30 cellular contexts compared by ENCODE assay signal in genomic region chr22:22197993-22198402, GRCh38. TPM values are rescaled to one million over a fixed set of nuclear protein-coding genes. Genes with fewer than 3 reads are reported as not detected.
DNase-seq lines count a peak whose midpoint lies in the region; ATAC-seq and TF ChIP-seq lines count a peak whose summit lies in the region.
"Had no signal": no experiment of that assay in that cellular context is flagged by ENCODE, and none has a peak within 500 bp of the region (broad histone marks: within the 10 kb centered on the region; RNA-seq: fewer than 3 reads in every experiment).

No MANE protein-coding gene starts in this region.

- H2BK15ac ChIP-seq in neuronal stem cell (ENCODE audit: low read length): no peak overlapping the region

- DNase-seq in T-helper 17 cell (no peak), neuronal stem cell (ENCODE audit: low spot score) (no peak), dorsolateral prefrontal cortex (no peak), glutamatergic neuron (no peak), AML-193 (lab: John Stamatoyannopoulos, UW) (no peak), SKM-1 (lab: John Stamatoyannopoulos, UW; ENCODE audit: unreplicated experiment) (no peak)
- DNase-seq: Caco-2; CD8-positive, alpha-beta T cell; EL; GDM1; H7; NCI-H1417; NCI-H1694; NCI-H2029 treated with DMSO at 0.1 percent for 48 hours; NCI-H2227 treated with DMSO at 0.1 percent for 48 hours; NCI-H526 treated with DMSO at 0.1 percent for 48 hours; OCI-M1; Peyer's patch; SIG-M5; SK-N-SH had no signal

- no peaks in the 10 kb centered on the region for H4K20me1 ChIP-seq in BLaER1

- CTCF ChIA-PET in HEK293 (lab: Yijun Ruan, JAX): interaction anchor here (0.7 to 3.6 kb wide), 12 partner anchors 8 to 380 kb away, joined by 3 to 76 read pairs (median 4); no protein-coding TSS in a partner anchor

- no peak overlapping the region for H4K8ac ChIP-seq in neuronal stem cell (ENCODE audit: low read depth, low read length)

- no peak overlapping the region for H3K14ac ChIP-seq in neuronal stem cell (ENCODE audit: low read length)

- H3K27me3 Mint-ChIP-seq in T-helper 17 cell (peaks cover 56% of the 10 kb centered on the region), glutamatergic neuron (ENCODE audit: unreplicated experiment) (peaks cover 15% of the 10 kb centered on the region)

- H3K23ac ChIP-seq in neuronal stem cell (ENCODE audit: low read depth, low read length, poor library complexity): no peak overlapping the region

- peaks cover 77% of the 10 kb centered on the region for H3K4me1 ChIP-seq in BLaER1
- H3K4me1 ChIP-seq in HEK293 (ENCODE audit: control insufficient read depth, insufficient read depth, low read length): no peaks in the 10 kb centered on the region
- peaks cover 0 to 4% of the 10 kb centered on the region in 2 donors for H3K4me1 ChIP-seq in neuronal stem cell (ENCODE audit: control insufficient read depth in 2 of 2, insufficient read depth in 1 of 2, low read depth in 1 of 2, low read length in 2 of 2)
- H3K4me1 ChIP-seq: Caco-2 had no signal

- H3K9me3 ChIP-seq in BLaER1 (no peaks in the 10 kb centered on the region), HEK293 (ENCODE audit: control insufficient read depth, insufficient read depth, low read depth, low read length) (no peaks in the 10 kb centered on the region), T-helper 17 cell (ENCODE audit: control insufficient read depth, low read length, poor library complexity, severe bottlenecking) (no peaks in the 10 kb centered on the region), neuronal stem cell (replicated peaks in 1 of 2; ENCODE audit: control insufficient read depth in 2 of 2, insufficient read depth in 1 of 2, low read depth in 1 of 2, low read length in 2 of 2) (no peaks in the 10 kb centered on the region)
- H3K9me3 ChIP-seq: Caco-2, Peyer's patch, SK-N-SH had no signal

- no peak overlapping the region for H4K91ac ChIP-seq in neuronal stem cell (ENCODE audit: low read depth, low read length, poor library complexity)

- no peak overlapping the region for H2BK12ac ChIP-seq in neuronal stem cell (ENCODE audit: low read length)

- POLR2A ChIA-PET in HEK293 (lab: Yijun Ruan, JAX): no interaction called here

- intact Hi-C loops in dorsolateral prefrontal cortex (cut with DNase I): no loop called here

- H3K27ac ChIP-seq in BLaER1 (peak overlapping the region; percentile 94), HEK293 (ENCODE audit: extremely low read depth, low read depth, low read length) (no peak overlapping the region), neuronal stem cell (replicated peaks; ENCODE audit: low read length) (no peak overlapping the region), dorsolateral prefrontal cortex (no peak overlapping the region)
- H3K27ac ChIP-seq: C4-2B, Peyer's patch had no signal

- H3K4me3 ChIP-seq in BLaER1: no peak overlapping the region
- no peak overlapping the region for H3K4me3 ChIP-seq in HEK293 (ENCODE audit: low read depth, low read length)
- no peak overlapping the region for H3K4me3 ChIP-seq in neuronal stem cell (ENCODE audit: low read length in 2 of 2)
- H3K4me3 ChIP-seq in dorsolateral prefrontal cortex: no peak overlapping the region
- H3K4me3 ChIP-seq: GM12878, Peyer's patch had no signal

- H2BK5ac ChIP-seq in neuronal stem cell (ENCODE audit: low read length): no peak overlapping the region

- peaks cover 7% of the 10 kb centered on the region for H3K4me1 Mint-ChIP-seq in T-helper 17 cell
- H3K4me1 Mint-ChIP-seq in glutamatergic neuron (ENCODE audit: low read depth, unreplicated experiment): peaks cover 10% of the 10 kb centered on the region

- no peaks in the 10 kb centered on the region for H3K79me1 ChIP-seq in neuronal stem cell (ENCODE audit: low read depth, low read length)

- H3K9ac ChIP-seq in BLaER1 (0 out of 2 replicates have a peak overlapping the region, but pooled peaks have one; percentile 4), neuronal stem cell (ENCODE audit: low read depth, low read length, poor library complexity) (no peak overlapping the region)
- H3K9ac ChIP-seq: SK-N-SH had no signal

- peak overlapping the region; percentile 30 for H2AK5ac ChIP-seq in neuronal stem cell (ENCODE audit: low read depth, low read length)

- no peak overlapping the region for H2AFZ ChIP-seq in neuronal stem cell (ENCODE audit: low read length)

- no peak for ATAC-seq in T-helper 17 cell
- ATAC-seq: CD8-positive, alpha-beta T cell; GM12878; HepG2 had no signal

- H3K36me3 Mint-ChIP-seq in T-helper 17 cell (ENCODE audit: low read depth) (no peaks in the 10 kb centered on the region), glutamatergic neuron (ENCODE audit: unreplicated experiment) (peaks cover 4% of the 10 kb centered on the region)
- H3K36me3 Mint-ChIP-seq: CD8-positive, alpha-beta T cell had no signal

- peak overlapping the region; percentile 90 for H3K4me2 ChIP-seq in BLaER1
- no peak overlapping the region for H3K4me2 ChIP-seq in neuronal stem cell (ENCODE audit: insufficient read depth, low read length, poor library complexity, severe bottlenecking)
- H3K4me2 ChIP-seq: SK-N-SH had no signal

- peaks cover 16% of the 10 kb centered on the region for H3K9me3 Mint-ChIP-seq in glutamatergic neuron (ENCODE audit: unreplicated experiment)
- H3K9me3 Mint-ChIP-seq: CD8-positive, alpha-beta T cell had no signal

- H3K27ac Mint-ChIP-seq in T-helper 17 cell (peak overlapping the region; percentile 39), glutamatergic neuron (ENCODE audit: unreplicated experiment) (no peak overlapping the region)
- H3K27ac Mint-ChIP-seq: CD8-positive, alpha-beta T cell had no signal

- TF ChIP-seq CTCF in HEK293 (tag by site-specific recombination; IDR thresholded peaks at IDR 0.05) (no peak), dorsolateral prefrontal cortex (IDR thresholded peaks at IDR 0.05 in 54 of 56, conservative IDR thresholded peaks at IDR 0.05 in 2 of 56; ENCODE audit: low read depth in 1 of 56, partially characterized antibody in 56 of 56) (no peak), glutamatergic neuron (IDR thresholded peaks at IDR 0.05; ENCODE audit: partially characterized antibody, unreplicated experiment) (no peak)

- H3K36me3 ChIP-seq in BLaER1: no peaks in the 10 kb centered on the region
- H3K36me3 ChIP-seq in HEK293 (ENCODE audit: control insufficient read depth in 2 of 2, insufficient read depth in 1 of 2, low read length in 2 of 2): no peaks in the 10 kb centered on the region
- no peaks in the 10 kb centered on the region for H3K36me3 ChIP-seq in neuronal stem cell (replicated peaks in 1 of 2; ENCODE audit: control insufficient read depth in 2 of 2, insufficient read depth in 2 of 2, low read length in 2 of 2)
- H3K36me3 ChIP-seq: Peyer's patch had no signal

- no peak overlapping the region for H2BK120ac ChIP-seq in neuronal stem cell (ENCODE audit: low read depth, low read length)

- no peak overlapping the region for H3K4me3 Mint-ChIP-seq in T-helper 17 cell
- H3K4me3 Mint-ChIP-seq in glutamatergic neuron (ENCODE audit: unreplicated experiment): no peak overlapping the region
- H3K4me3 Mint-ChIP-seq: CD8-positive, alpha-beta T cell had no signal

- H3K18ac ChIP-seq in neuronal stem cell (ENCODE audit: low read length): no peak overlapping the region

- no peak overlapping the region for H3K4ac ChIP-seq in neuronal stem cell (ENCODE audit: low read length)

- no CpG with 5 or more reads among the region's 4 CpGs for WGBS in neuronal stem cell (ENCODE audit: extremely low coverage in 2 of 2, insufficient read length in 2 of 2, insufficient replicate concordance in 1 of 2), 2 donors

- H3K27me3 ChIP-seq in BLaER1 (no peaks in the 10 kb centered on the region), neuronal stem cell (ENCODE audit: control insufficient read depth in 3 of 3, insufficient read depth in 3 of 3, low read depth in 1 of 3, low read length in 3 of 3) (peaks cover 4 to 50% (median 35%) of the 10 kb centered on the region in 3 experiments), dorsolateral prefrontal cortex (peaks cover 0 to 44% (median 15%) of the 10 kb centered on the region in 45 donors)
- H3K27me3 ChIP-seq: Peyer's patch had no signal

TF ChIP-seq in HEK293, 187 proteins besides CTCF, POLR2A, EP300 and RAD21:
- TF ChIP-seq ZNF830 (tag by site-specific recombination; IDR thresholded peaks at IDR 0.05; ENCODE audit: low read depth) (no peak), ZIC2 (tag by site-specific recombination; IDR thresholded peaks at IDR 0.05) (peak; percentile 43)

RNA-seq across cellular contexts. Expression of gene VPREB1, which starts 46.6 kb away (rescaled TPM):
- total RNA-seq in T-helper 17 cell (not detected), dorsolateral prefrontal cortex (not detected), glutamatergic neuron (ENCODE audit: unreplicated experiment) (not detected)
- not detected for polyA plus RNA-seq in neuronal stem cell (2013, experiment 1 of 2)
- polyA plus RNA-seq in neuronal stem cell (2013, experiment 2 of 2): not detected
- total RNA-seq: A172; Caco-2; CD8-positive, alpha-beta T cell; GM12878; H7; HepG2; HT1080; LHCN-M2; MCF 10A; NCI-H460; Peyer's patch had no signal
- polyA plus RNA-seq: GM12878, HepG2, SK-N-SH had no signal
